ENCODE assay signal across 41 cellular contexts in the genomic region with DNA sequence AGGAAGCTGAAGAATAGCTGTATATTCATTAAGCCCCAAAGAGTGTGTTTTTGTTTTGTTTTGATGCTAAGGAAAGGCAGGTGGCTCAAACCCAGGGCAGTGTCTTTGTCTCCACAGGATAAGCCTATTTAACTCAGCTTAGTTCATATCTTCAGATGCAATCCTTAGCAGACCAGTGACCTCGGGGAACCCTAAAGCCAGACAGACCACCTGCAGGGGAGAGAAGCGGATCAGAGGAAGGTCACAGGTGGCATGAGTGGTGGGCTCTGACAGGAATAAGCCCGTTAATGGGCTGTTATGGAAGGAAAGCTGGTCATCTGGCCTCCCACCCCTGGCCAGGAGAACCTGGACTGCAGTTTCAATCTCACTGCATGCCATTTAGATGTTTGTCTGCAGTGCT. TPM values are rescaled to one million over a fixed set of nuclear protein-coding genes. Genes with fewer than 3 reads are reported as not detected.
"Had no signal": no experiment of that assay in that cellular context is flagged by ENCODE, and none has a peak within 500 bp of the region (broad histone marks: within the 10 kb centered on the region; RNA-seq: fewer than 3 reads in every experiment).

No MANE protein-coding gene starts in this region.

- H3K9me3 Mint-ChIP-seq: activated CD8-positive, alpha-beta T cell treated with anti-CD3 and anti-CD28 coated beads for 36 hours; activated T-cell treated with anti-CD3 and anti-CD28 coated beads, Interleukin-2, amount 50 U/mL, for 24 hours; activated T-helper 2 cell treated with anti-CD3 and anti-CD28 coated beads, Interferon-gamma antibody, Interleukin-2, Interleukin-4, amounts not matched to agents 10 μg/mL and 5 μg/mL and 100 μg/mL, durations not matched to agents 14 hours and 24 hours and 36 hours had no signal

- H3K4me1 Mint-ChIP-seq: activated CD4-positive, alpha-beta T cell treated with anti-CD3 and anti-CD28 coated beads, Interleukin-2, amount 10 ng/mL, durations not matched to agents 24 days and 14 days; activated naive CD4-positive, alpha-beta T cell treated with anti-CD3 and anti-CD28 coated beads, Interleukin-2, amount 50 U/mL, for 24 hours; activated naive CD8-positive, alpha-beta T cell treated with anti-CD3 and anti-CD28 coated beads, Interleukin-2, amount 10 ng/mL, durations not matched to agents 7 days and 5 days; central memory CD8-positive, alpha-beta T cell had no signal

- H3K4me3 Mint-ChIP-seq: activated CD4-positive, alpha-beta T cell treated with anti-CD3 and anti-CD28 coated beads, Interleukin-2, amount 10 ng/mL, durations not matched to agents 24 days and 14 days; activated CD8-positive, alpha-beta T cell treated with anti-CD3 and anti-CD28 coated beads for 36 hours; activated naive CD4-positive, alpha-beta T cell treated with anti-CD3 and anti-CD28 coated beads, Interleukin-2, amount 50 U/mL, for 24 hours; activated naive CD8-positive, alpha-beta T cell treated with anti-CD3 and anti-CD28 coated beads, Interleukin-2, amount 10 ng/mL, durations not matched to agents 7 days and 5 days; activated T-cell treated with anti-CD3 and anti-CD28 coated beads, Interleukin-2, amount 50 U/mL, for 24 hours; central memory CD8-positive, alpha-beta T cell had no signal

- H3K27ac ChIP-seq: ascending aorta, cardiac muscle cell, Peyer's patch, RWPE1, VCaP had no signal

- H3K4me1 ChIP-seq: ascending aorta, Peyer's patch had no signal

- H3K27ac Mint-ChIP-seq: activated CD4-positive, alpha-beta T cell treated with anti-CD3 and anti-CD28 coated beads, Interleukin-2, amount 10 ng/mL, durations not matched to agents 24 days and 14 days; activated CD8-positive, alpha-beta T cell treated with anti-CD3 and anti-CD28 coated beads for 36 hours; activated naive CD4-positive, alpha-beta T cell treated with anti-CD3 and anti-CD28 coated beads, Interleukin-2, amount 50 U/mL, for 24 hours; activated naive CD8-positive, alpha-beta T cell treated with anti-CD3 and anti-CD28 coated beads, Interleukin-2, amount 10 ng/mL, durations not matched to agents 7 days and 5 days; activated T-cell treated with anti-CD3 and anti-CD28 coated beads, Interleukin-2, amount 50 U/mL, for 24 hours; activated T-helper 2 cell treated with anti-CD3 and anti-CD28 coated beads, Interferon-gamma antibody, Interleukin-2, Interleukin-4, amounts not matched to agents 10 μg/mL and 5 μg/mL and 100 μg/mL, durations not matched to agents 14 hours and 24 hours and 36 hours had no signal

- H3K27me3 ChIP-seq: ascending aorta, cardiac muscle cell, MG63 had no signal

- H3K27me3 Mint-ChIP-seq: activated CD4-positive, alpha-beta T cell treated with anti-CD3 and anti-CD28 coated beads, Interleukin-2, amount 10 ng/mL, durations not matched to agents 24 days and 14 days; activated CD8-positive, alpha-beta T cell treated with anti-CD3 and anti-CD28 coated beads for 36 hours; activated naive CD8-positive, alpha-beta T cell treated with anti-CD3 and anti-CD28 coated beads, Interleukin-2, amount 10 ng/mL, durations not matched to agents 7 days and 5 days; activated T-cell treated with anti-CD3 and anti-CD28 coated beads, Interleukin-2, amount 50 U/mL, for 24 hours; central memory CD8-positive, alpha-beta T cell had no signal

- DNase-seq: activated CD4-positive, alpha-beta T cell treated with anti-CD3 and anti-CD28 coated beads for 1 hour; activated CD4-positive, alpha-beta T cell treated with anti-CD3 and anti-CD28 coated beads, Interleukin-2, amount 10 ng/mL, durations not matched to agents 24 days and 14 days; activated CD4-positive, alpha-beta T cell treated with anti-CD3 and anti-CD28 coated beads, Interleukin-2, amount 50 U/mL, for 4 hours; activated CD4-positive, CD25-positive, alpha-beta regulatory T cell; activated CD8-positive, alpha-beta T cell treated with anti-CD3 and anti-CD28 coated beads for 36 hours; activated gamma-delta T cell; activated naive CD4-positive, alpha-beta T cell treated with Interleukin-2 at 50 U/mL for 16 hours; activated naive CD8-positive, alpha-beta T cell treated with anti-CD3 and anti-CD28 coated beads, Interleukin-2, amount 10 ng/mL, durations not matched to agents 7 days and 5 days; activated T-cell treated with anti-CD3 and anti-CD28 coated beads, Interleukin-2, amount 50 U/mL, for 24 hours; amygdala; Kasumi-1; KG1; MG63; NCI-H1048; NCI-H1105 treated with DMSO at 0.1 percent for 48 hours; NCI-H1436 treated with DMSO at 0.1 percent for 48 hours; NCI-H1694 treated with DMSO at 0.1 percent for 48 hours; NCI-H2029; NCI-H345; NCI-H524 treated with DMSO at 0.1 percent for 48 hours; NCI-H774; PC-3; Peyer's patch; SIG-M5; SW 1271; T-helper 1 cell; T-helper 2 cell; T-helper 9 cell had no signal

- H3K4me3 ChIP-seq: ascending aorta, cardiac muscle cell, MG63, Peyer's patch had no signal

- H3K36me3 ChIP-seq: ascending aorta, cardiac muscle cell, MG63, Peyer's patch had no signal

- H3K36me3 Mint-ChIP-seq: activated naive CD4-positive, alpha-beta T cell treated with anti-CD3 and anti-CD28 coated beads, Interleukin-2, amount 50 U/mL, for 24 hours; activated naive CD8-positive, alpha-beta T cell treated with anti-CD3 and anti-CD28 coated beads, Interleukin-2, amount 10 ng/mL, durations not matched to agents 7 days and 5 days had no signal

- H3K9me3 ChIP-seq: ascending aorta, MG63, Peyer's patch had no signal

- ATAC-seq: activated CD8-positive, alpha-beta T cell treated with anti-CD3 and anti-CD28 coated beads for 36 hours; PC-3; Right ventricle myocardium inferior; SK-N-SH treated with all-trans-retinoic acid at 6 μM for 48 hours had no signal

RNA-seq across cellular contexts. Expression of gene TAS2R1, which starts 30.8 kb away (rescaled TPM):
- total RNA-seq: activated CD4-positive, alpha-beta T cell treated with anti-CD3 and anti-CD28 coated beads, Interleukin-2, amount 10 ng/mL, durations not matched to agents 24 days and 14 days; activated CD8-positive, alpha-beta memory T cell treated with anti-CD3 and anti-CD28 coated beads for 36 hours; activated CD8-positive, alpha-beta T cell treated with anti-CD3 and anti-CD28 coated beads for 36 hours; activated naive CD8-positive, alpha-beta T cell treated with anti-CD3 and anti-CD28 coated beads, Interleukin-2, amount 10 ng/mL, durations not matched to agents 7 days and 5 days; activated T-helper 2 cell treated with anti-CD3 and anti-CD28 coated beads, Interferon-gamma antibody, Interleukin-2, Interleukin-4, amounts not matched to agents 10 μg/mL and 5 μg/mL and 100 μg/mL, durations not matched to agents 14 hours and 24 hours and 36 hours; ascending aorta; cardiac muscle cell; NCI-H460; PC-3; Peyer's patch; Right ventricle myocardium inferior; SK-MEL-5 had no signal
- polyA plus RNA-seq: adipose tissue, cardiac muscle cell had no signal

RNA-seq across cellular contexts. Expression of gene SEMA5A, which starts 53.5 kb away (rescaled TPM):
- total RNA-seq: activated CD4-positive, alpha-beta T cell treated with anti-CD3 and anti-CD28 coated beads, Interleukin-2, amount 10 ng/mL, durations not matched to agents 24 days and 14 days; activated CD8-positive, alpha-beta memory T cell treated with anti-CD3 and anti-CD28 coated beads for 36 hours; activated CD8-positive, alpha-beta T cell treated with anti-CD3 and anti-CD28 coated beads for 36 hours had no signal
